In the genomic region with DNA sequence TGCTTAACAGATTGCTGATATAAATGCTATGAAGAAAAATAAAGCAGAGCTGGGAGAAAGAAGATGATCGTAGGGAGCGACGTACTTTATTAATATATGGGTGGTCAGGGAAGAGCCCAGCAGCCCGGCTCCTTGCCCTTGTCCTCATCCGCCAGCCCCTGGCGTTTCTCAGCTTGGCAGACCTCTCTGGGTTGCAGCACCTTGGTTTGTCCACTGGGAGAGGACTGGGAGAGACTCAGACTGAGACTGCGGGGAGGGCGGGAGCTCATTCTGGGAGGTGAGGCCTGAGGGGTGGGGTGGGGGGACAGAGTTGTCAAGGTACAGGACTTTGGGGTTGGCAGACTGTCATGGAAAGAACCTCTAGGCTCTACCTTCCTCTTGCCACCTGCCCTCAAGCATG, we compare ENCODE assay signal across 1 cellular context.
TF ChIP-seq lines count a peak whose summit lies in the region.

No MANE protein-coding gene starts in this region.

TF ChIP-seq in WTC11, 78 proteins besides CTCF, POLR2A, EP300 and RAD21 (continued from another document):
- TF ChIP-seq, protein P1, sequence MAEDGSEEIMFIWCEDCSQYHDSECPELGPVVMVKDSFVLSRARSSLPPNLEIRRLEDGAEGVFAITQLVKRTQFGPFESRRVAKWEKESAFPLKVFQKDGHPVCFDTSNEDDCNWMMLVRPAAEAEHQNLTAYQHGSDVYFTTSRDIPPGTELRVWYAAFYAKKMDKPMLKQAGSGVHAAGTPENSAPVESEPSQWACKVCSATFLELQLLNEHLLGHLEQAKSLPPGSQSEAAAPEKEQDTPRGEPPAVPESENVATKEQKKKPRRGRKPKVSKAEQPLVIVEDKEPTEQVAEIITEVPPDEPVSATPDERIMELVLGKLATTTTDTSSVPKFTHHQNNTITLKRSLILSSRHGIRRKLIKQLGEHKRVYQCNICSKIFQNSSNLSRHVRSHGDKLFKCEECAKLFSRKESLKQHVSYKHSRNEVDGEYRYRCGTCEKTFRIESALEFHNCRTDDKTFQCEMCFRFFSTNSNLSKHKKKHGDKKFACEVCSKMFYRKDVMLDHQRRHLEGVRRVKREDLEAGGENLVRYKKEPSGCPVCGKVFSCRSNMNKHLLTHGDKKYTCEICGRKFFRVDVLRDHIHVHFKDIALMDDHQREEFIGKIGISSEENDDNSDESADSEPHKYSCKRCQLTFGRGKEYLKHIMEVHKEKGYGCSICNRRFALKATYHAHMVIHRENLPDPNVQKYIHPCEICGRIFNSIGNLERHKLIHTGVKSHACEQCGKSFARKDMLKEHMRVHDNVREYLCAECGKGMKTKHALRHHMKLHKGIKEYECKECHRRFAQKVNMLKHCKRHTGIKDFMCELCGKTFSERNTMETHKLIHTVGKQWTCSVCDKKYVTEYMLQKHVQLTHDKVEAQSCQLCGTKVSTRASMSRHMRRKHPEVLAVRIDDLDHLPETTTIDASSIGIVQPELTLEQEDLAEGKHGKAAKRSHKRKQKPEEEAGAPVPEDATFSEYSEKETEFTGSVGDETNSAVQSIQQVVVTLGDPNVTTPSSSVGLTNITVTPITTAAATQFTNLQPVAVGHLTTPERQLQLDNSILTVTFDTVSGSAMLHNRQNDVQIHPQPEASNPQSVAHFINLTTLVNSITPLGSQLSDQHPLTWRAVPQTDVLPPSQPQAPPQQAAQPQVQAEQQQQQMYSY (CRISPR knock-in tag; IDR thresholded peaks at IDR 0.05), result no peak
- TF ChIP-seq, protein P2, sequence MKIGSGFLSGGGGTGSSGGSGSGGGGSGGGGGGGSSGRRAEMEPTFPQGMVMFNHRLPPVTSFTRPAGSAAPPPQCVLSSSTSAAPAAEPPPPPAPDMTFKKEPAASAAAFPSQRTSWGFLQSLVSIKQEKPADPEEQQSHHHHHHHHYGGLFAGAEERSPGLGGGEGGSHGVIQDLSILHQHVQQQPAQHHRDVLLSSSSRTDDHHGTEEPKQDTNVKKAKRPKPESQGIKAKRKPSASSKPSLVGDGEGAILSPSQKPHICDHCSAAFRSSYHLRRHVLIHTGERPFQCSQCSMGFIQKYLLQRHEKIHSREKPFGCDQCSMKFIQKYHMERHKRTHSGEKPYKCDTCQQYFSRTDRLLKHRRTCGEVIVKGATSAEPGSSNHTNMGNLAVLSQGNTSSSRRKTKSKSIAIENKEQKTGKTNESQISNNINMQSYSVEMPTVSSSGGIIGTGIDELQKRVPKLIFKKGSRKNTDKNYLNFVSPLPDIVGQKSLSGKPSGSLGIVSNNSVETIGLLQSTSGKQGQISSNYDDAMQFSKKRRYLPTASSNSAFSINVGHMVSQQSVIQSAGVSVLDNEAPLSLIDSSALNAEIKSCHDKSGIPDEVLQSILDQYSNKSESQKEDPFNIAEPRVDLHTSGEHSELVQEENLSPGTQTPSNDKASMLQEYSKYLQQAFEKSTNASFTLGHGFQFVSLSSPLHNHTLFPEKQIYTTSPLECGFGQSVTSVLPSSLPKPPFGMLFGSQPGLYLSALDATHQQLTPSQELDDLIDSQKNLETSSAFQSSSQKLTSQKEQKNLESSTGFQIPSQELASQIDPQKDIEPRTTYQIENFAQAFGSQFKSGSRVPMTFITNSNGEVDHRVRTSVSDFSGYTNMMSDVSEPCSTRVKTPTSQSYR (CRISPR knock-in tag; IDR thresholded peaks at IDR 0.05), result no peak
- no peak for TF ChIP-seq MYBL2 (CRISPR knock-in tag; IDR thresholded peaks at IDR 0.05)
- TF ChIP-seq IRF2 (CRISPR knock-in tag; IDR thresholded peaks at IDR 0.05; ENCODE audit: borderline replicate concordance, low read depth), result no peak
- TF ChIP-seq, protein P3, sequence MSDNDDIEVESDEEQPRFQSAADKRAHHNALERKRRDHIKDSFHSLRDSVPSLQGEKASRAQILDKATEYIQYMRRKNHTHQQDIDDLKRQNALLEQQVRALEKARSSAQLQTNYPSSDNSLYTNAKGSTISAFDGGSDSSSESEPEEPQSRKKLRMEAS (CRISPR knock-in tag; IDR thresholded peaks at IDR 0.05), result no peak
- no peak for TF ChIP-seq NR1H2 (CRISPR knock-in tag; IDR thresholded peaks at IDR 0.05)
- TF ChIP-seq ZNF317 (CRISPR knock-in tag; IDR thresholded peaks at IDR 0.05; ENCODE audit: borderline replicate concordance, low read depth), result no peak
- TF ChIP-seq ATF1 (CRISPR knock-in tag; IDR thresholded peaks at IDR 0.05), result no peak
